In the genomic region with DNA sequence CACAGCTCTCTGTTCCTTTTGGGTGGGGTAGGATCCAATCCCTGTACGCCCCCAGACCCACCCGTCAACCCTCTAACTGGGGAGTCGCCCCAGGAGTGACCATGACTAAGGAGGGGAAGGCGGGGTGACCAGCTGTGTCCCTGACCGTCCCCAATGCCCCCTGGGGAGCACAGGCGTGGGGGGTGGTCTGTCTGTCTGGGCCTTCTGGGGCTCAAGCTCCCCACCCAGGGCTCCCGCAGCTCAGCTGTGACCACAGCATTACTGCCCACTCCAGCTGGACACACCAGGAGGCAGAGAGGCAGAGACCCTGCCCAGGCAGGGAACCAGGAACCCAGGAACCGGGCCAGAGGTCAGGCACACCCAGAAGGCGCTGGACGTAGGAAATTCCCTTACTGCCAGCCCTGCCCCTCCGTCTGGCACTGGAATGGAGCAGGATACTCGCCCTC, we compare ENCODE assay signal across 8 cellular contexts. TPM values are rescaled to one million over a fixed set of nuclear protein-coding genes. Genes with fewer than 3 reads are reported as not detected.
DNase-seq lines count a peak whose midpoint lies in the region; ATAC-seq and TF ChIP-seq lines count a peak whose summit lies in the region.

No MANE protein-coding gene starts in this region.

- H3K27ac ChIP-seq in sigmoid colon: peak overlapping the region; percentile 82 to 90 (median 84)

- no peaks in the 10 kb centered on the region for H3K27me3 ChIP-seq in sigmoid colon

- H3K36me3 ChIP-seq in sigmoid colon: peaks cover 0 to 12% (median 0%) of the 10 kb centered on the region in 4 donors

- H3K27me3 Mint-ChIP-seq in T-helper 17 cell: no peaks in the 10 kb centered on the region

- peak overlapping the region; percentile 74 for H3K27ac Mint-ChIP-seq in T-helper 17 cell

- TF ChIP-seq CTCF in fibroblast of villous mesenchyme (IDR thresholded peaks at IDR 0.05; ENCODE audit: insufficient read depth, low read depth, low read length): no peak
- TF ChIP-seq CTCF in sigmoid colon (IDR thresholded peaks at IDR 0.05): no peak

- H3K36me3 Mint-ChIP-seq in T-helper 17 cell (ENCODE audit: low read depth): no peaks in the 10 kb centered on the region

- no peak for TF ChIP-seq POLR2A in sigmoid colon (IDR thresholded peaks at IDR 0.05)

- peak overlapping the region; percentile 87 for H3K4me3 Mint-ChIP-seq in T-helper 17 cell

- H3K4me3 ChIP-seq in GM08714 (ENCODE audit: low read length): peak overlapping the region; percentile 74
- peak overlapping the region; percentile 77 for H3K4me3 ChIP-seq in fibroblast of villous mesenchyme (ENCODE audit: low read depth, low read length)
- peak overlapping the region; percentile 76 to 100 (median 96) for H3K4me3 ChIP-seq in sigmoid colon

- WGBS in sigmoid colon, 2 donors: 7 to 32% methylated on average over 12 of the region's 12 CpGs

- peaks cover 0 to 77% (median 75%) of the 10 kb centered on the region in 4 donors for H3K4me1 ChIP-seq in sigmoid colon

- intact Hi-C loops in sigmoid colon (cut with DNase I): no loop called here

- ATAC-seq in T-helper 17 cell (no peak), GM19395 (IDR thresholded peaks at IDR 0.05; ENCODE audit: unreplicated experiment) (no peak)

- H3K9me3 ChIP-seq in T-helper 17 cell (ENCODE audit: control insufficient read depth, low read length, poor library complexity, severe bottlenecking): no peaks in the 10 kb centered on the region
- H3K9me3 ChIP-seq in sigmoid colon: no peaks in the 10 kb centered on the region

- peaks cover 26% of the 10 kb centered on the region for H3K4me1 Mint-ChIP-seq in T-helper 17 cell

- DNase-seq in T-helper 17 cell: no peak
- DNase-seq in fibroblast of villous mesenchyme (ENCODE audit: low read depth): no peak
- DNase-seq in sigmoid colon: no peak
- DNase-seq in globus pallidus (ENCODE audit: low spot score): no peak
- DNase-seq in cerebellar nuclear complex (lab: John Stamatoyannopoulos, UW): no peak
- DNase-seq in hepatic stellate cell (ENCODE audit: low spot score): no peak

- TF ChIP-seq EP300 in sigmoid colon (IDR thresholded peaks at IDR 0.05): no peak

RNA-seq across cellular contexts. Expression of gene INF2, which starts 0.9 kb away (rescaled TPM):
- 10 to 100 TPM; 61.0 to 76.1 TPM for total RNA-seq in T-helper 17 cell
- 47.0 and 68.7 TPM in 2 replicates for total RNA-seq in fibroblast of villous mesenchyme
- 10 to 100 TPM; 26.3 to 67.0 (median 30.3) TPM for total RNA-seq in sigmoid colon
- polyA plus RNA-seq in sigmoid colon: 100 to 1,000 TPM; 127 to 169 (median 130) TPM

RNA-seq across cellular contexts. Expression of gene ADSS1, which starts 33.7 kb away (rescaled TPM):
- total RNA-seq in T-helper 17 cell (1 to 10 TPM; 2.4 to 2.9 TPM), fibroblast of villous mesenchyme (1.3 and 4.3 TPM in 2 replicates), sigmoid colon (10 to 100 TPM in 1 of 4 donors, 1 to 10 TPM in 3; 2.0 to 10.2 (median 7.3) TPM)
- polyA plus RNA-seq in sigmoid colon: 1 to 10 TPM; 3.5 to 6.6 (median 4.1) TPM
